In genomic region chr4:168486961-168487820, GRCh38 we compare ENCODE assay signal across 10 cellular contexts. TPM values are rescaled to one million over a fixed set of nuclear protein-coding genes. Genes with fewer than 3 reads are reported as not detected.
DNase-seq lines count a peak whose midpoint lies in the region; ATAC-seq and TF ChIP-seq lines count a peak whose summit lies in the region.
"Had no signal": no experiment of that assay in that cellular context is flagged by ENCODE, and none has a peak within 500 bp of the region (broad histone marks: within the 10 kb centered on the region; RNA-seq: fewer than 3 reads in every experiment).

No MANE protein-coding gene starts in this region.

- H4K20me1 ChIP-seq in smooth muscle cell (ENCODE audit: low read depth) = no peaks in the 10 kb centered on the region

- TF ChIP-seq CTCF in epithelial cell of esophagus (IDR thresholded peaks at IDR 0.05; ENCODE audit: insufficient read depth, low read depth, low read length, missing control alignments) (no peak), smooth muscle cell (IDR thresholded peaks at IDR 0.05; ENCODE audit: borderline replicate concordance, insufficient read depth, poor library complexity, severe bottlenecking) (no peak), right atrium auricular region (IDR thresholded peaks at IDR 0.05) (no peak)

- H3K36me3 ChIP-seq in smooth muscle cell (ENCODE audit: low read depth) = no peaks in the 10 kb centered on the region
- no peaks in the 10 kb centered on the region for H3K36me3 ChIP-seq in right atrium auricular region

- H3K9me3 ChIP-seq in smooth muscle cell (replicated peaks; ENCODE audit: low read depth) (no peaks in the 10 kb centered on the region), right atrium auricular region (no peaks in the 10 kb centered on the region)

- H3F3A ChIP-seq in smooth muscle cell (ENCODE audit: low read depth) = no peaks in the 10 kb centered on the region

- peaks cover 3% of the 10 kb centered on the region for H3K4me1 ChIP-seq in smooth muscle cell (ENCODE audit: low read depth)
- H3K4me1 ChIP-seq in right atrium auricular region = peaks cover 0 to 14% of the 10 kb centered on the region in 2 donors

- H3K36me3 Mint-ChIP-seq in activated T-cell treated with anti-CD3 and anti-CD28 coated beads, Interleukin-2, amount 50 U/mL, for 24 hours (ENCODE audit: low read depth) = no peaks in the 10 kb centered on the region

- no peaks in the 10 kb centered on the region for H3K27me3 ChIP-seq in smooth muscle cell (ENCODE audit: low read depth)
- no peaks in the 10 kb centered on the region for H3K27me3 ChIP-seq in right atrium auricular region

- no peak overlapping the region for H3K4me3 Mint-ChIP-seq in activated T-cell treated with anti-CD3 and anti-CD28 coated beads, Interleukin-2, amount 50 U/mL, for 24 hours

- H3K4me2 ChIP-seq in smooth muscle cell = no peak overlapping the region

- H3K4me3 ChIP-seq in epithelial cell of esophagus (ENCODE audit: low read length) = no peak overlapping the region
- no peak overlapping the region for H3K4me3 ChIP-seq in smooth muscle cell
- H3K4me3 ChIP-seq in right atrium auricular region = no peak overlapping the region

- peak overlapping the region; percentile 75 for H3K27ac ChIP-seq in smooth muscle cell (ENCODE audit: low read depth)
- H3K27ac ChIP-seq in right atrium auricular region = peak overlapping the region in 1 of 2 donors; percentile 77

- H2AFZ ChIP-seq in smooth muscle cell (ENCODE audit: low read depth) = no peak overlapping the region

- peaks cover under 1% of the 10 kb centered on the region for H3K27me3 Mint-ChIP-seq in activated T-cell treated with anti-CD3 and anti-CD28 coated beads, Interleukin-2, amount 50 U/mL, for 24 hours

- peak overlapping the region; percentile 39 for H3K27ac Mint-ChIP-seq in activated T-cell treated with anti-CD3 and anti-CD28 coated beads, Interleukin-2, amount 50 U/mL, for 24 hours

- no peaks in the 10 kb centered on the region for H3K79me2 ChIP-seq in smooth muscle cell (ENCODE audit: low read depth)

- WGBS in smooth muscle cell (ENCODE audit: low lambda C conversion rate) = 59% methylated on average over 8 of the region's 8 CpGs

- no peak for ATAC-seq in HG02981 (IDR thresholded peaks at IDR 0.05; ENCODE audit: unreplicated experiment)

- H3K4me1 Mint-ChIP-seq in activated T-cell treated with anti-CD3 and anti-CD28 coated beads, Interleukin-2, amount 50 U/mL, for 24 hours (ENCODE audit: low read depth) = peaks cover 36% of the 10 kb centered on the region

- DNase-seq in activated T-cell treated with anti-CD3 and anti-CD28 coated beads, Interleukin-2, amount 50 U/mL, for 24 hours = no peak
- DNase-seq in activated T-cell treated with anti-CD3 and anti-CD28 coated beads, Interleukin-2, amount 50 U/mL, for 1 hour = no peak
- DNase-seq in RPMI7951 (ENCODE audit: low read depth) (peak; percentile 68), epithelial cell of esophagus (ENCODE audit: low read depth) (peak; percentile 95), smooth muscle cell (lab: John Stamatoyannopoulos, UW; ENCODE audit: unreplicated experiment) (no peak), right atrium auricular region (ENCODE audit: low spot score) (no peak), cerebellar cortex (ENCODE audit: low spot score) (no peak)
- DNase-seq: activated CD8-positive, alpha-beta memory T cell treated with anti-CD3 and anti-CD28 coated beads, Interleukin-2, amount 50 U/mL, for 4 hours; AML-193 had no signal

- peak overlapping the region; percentile 17 for H3K9ac ChIP-seq in smooth muscle cell (ENCODE audit: low read depth)

- no peaks in the 10 kb centered on the region for H3K9me3 Mint-ChIP-seq in activated T-cell treated with anti-CD3 and anti-CD28 coated beads, Interleukin-2, amount 50 U/mL, for 24 hours

RNA-seq across cellular contexts. Expression of gene DDX60L, which starts 6.9 kb away (rescaled TPM):
- 11.5 and 11.8 TPM in 2 replicates for total RNA-seq in RPMI7951 (2014; rRNA removed; shearing (Covaris generic))
- total RNA-seq in smooth muscle cell (7.9 and 8.4 TPM in 2 replicates), right atrium auricular region (1 to 10 TPM; 6.3 to 7.7 TPM)
- polyA plus RNA-seq in smooth muscle cell = 2.2 and 3.4 TPM in 2 replicates

RNA-seq across cellular contexts. Expression of gene PALLD, which starts 9.7 kb away (rescaled TPM):
- 40.0 and 44.5 TPM in 2 replicates for total RNA-seq in RPMI7951 (2014; rRNA removed; shearing (Covaris generic))
- 412 and 415 TPM in 2 replicates for total RNA-seq in smooth muscle cell
- polyA plus RNA-seq in smooth muscle cell = 354 and 360 TPM in 2 replicates
- 100 to 1,000 TPM; 764 to 782 TPM for total RNA-seq in right atrium auricular region

Comparison
In these comparisons a context has a peak if more than half of its experiments do, and no peak if none do; other contexts are left out.
1. DNase-seq: peak in RPMI7951 (single experiment) and epithelial cell of esophagus (single experiment); none in activated T-cell treated with anti-CD3 and anti-CD28 coated beads, Interleukin-2, amount 50 U/mL, for 24 hours (single experiment), activated T-cell treated with anti-CD3 and anti-CD28 coated beads, Interleukin-2, amount 50 U/mL, for 1 hour (single experiment), smooth muscle cell (single experiment), right atrium auricular region (single experiment) and cerebellar cortex (single experiment).